In the genomic region with DNA sequence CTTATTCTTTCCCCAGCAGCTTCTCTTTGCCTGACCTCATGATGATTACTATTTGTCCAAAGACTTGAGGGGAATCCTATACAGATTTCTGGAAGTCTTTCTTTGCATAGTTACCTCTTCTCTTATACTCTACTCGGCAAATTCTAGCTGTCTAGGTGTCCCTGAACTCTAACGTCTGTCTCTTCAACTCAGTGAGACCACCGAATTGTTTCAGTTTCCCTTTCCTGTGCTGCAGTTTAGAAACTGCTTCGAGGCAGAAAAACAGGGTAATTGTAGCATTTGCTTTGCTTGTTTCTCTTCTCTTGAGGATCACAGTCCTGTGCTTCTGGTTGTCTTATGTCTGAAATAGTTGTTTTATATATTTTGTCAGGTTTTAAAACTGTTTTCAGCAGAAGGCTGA, we compare ENCODE assay signal across 1 cellular context.
TF ChIP-seq lines count a peak whose summit lies in the region.

No MANE protein-coding gene starts in this region.

TF ChIP-seq in H1, 55 proteins besides CTCF, POLR2A, EP300 and RAD21 (continued from another document):
- TF ChIP-seq, protein P1, sequence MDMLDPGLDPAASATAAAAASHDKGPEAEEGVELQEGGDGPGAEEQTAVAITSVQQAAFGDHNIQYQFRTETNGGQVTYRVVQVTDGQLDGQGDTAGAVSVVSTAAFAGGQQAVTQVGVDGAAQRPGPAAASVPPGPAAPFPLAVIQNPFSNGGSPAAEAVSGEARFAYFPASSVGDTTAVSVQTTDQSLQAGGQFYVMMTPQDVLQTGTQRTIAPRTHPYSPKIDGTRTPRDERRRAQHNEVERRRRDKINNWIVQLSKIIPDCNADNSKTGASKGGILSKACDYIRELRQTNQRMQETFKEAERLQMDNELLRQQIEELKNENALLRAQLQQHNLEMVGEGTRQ (IDR thresholded peaks at IDR 0.05; ENCODE audit: low read length), result no peak
- TF ChIP-seq PHF8 (conservative IDR thresholded peaks at IDR 0.05; ENCODE audit: low read depth, low read length) (no peak), CREB1 (IDR thresholded peaks at IDR 0.05) (no peak), POU5F1 (IDR thresholded peaks at IDR 0.05; ENCODE audit: low read depth, low read length) (no peak), POLR2AphosphoS5 (IDR thresholded peaks at IDR 0.05; ENCODE audit: low read depth, low read length) (no peak), YY1 (IDR thresholded peaks at IDR 0.05; ENCODE audit: low read depth, low read length) (no peak)
